34 cellular contexts compared by ENCODE assay signal in genomic region chr4:111215755-111216154, GRCh38.
"Had no signal": no experiment of that assay in that cellular context is flagged by ENCODE, and none has a peak within 500 bp of the region (broad histone marks: within the 10 kb centered on the region; RNA-seq: fewer than 3 reads in every experiment).

No MANE protein-coding gene starts in this region.

- H3K27me3 ChIP-seq: adrenal gland, ascending aorta, body of pancreas, brain microvascular endothelial cell, breast epithelium, cardiac muscle cell had no signal

- H3K27ac ChIP-seq: adrenal gland, ascending aorta, body of pancreas, brain microvascular endothelial cell, breast epithelium, cardiac muscle cell had no signal

- ATAC-seq: activated naive CD4-positive, alpha-beta T cell treated with anti-CD3 and anti-CD28 coated beads, Interleukin-2, amount 50 U/mL, for 72 hours; activated naive CD8-positive, alpha-beta T cell treated with anti-CD3 and anti-CD28 coated beads, Interleukin-2, amount 50 U/mL, for 24 hours; activated T-cell treated with anti-CD3 and anti-CD28 coated beads, Interleukin-2, amount 50 U/mL, for 4 hours; activated T-cell treated with anti-CD3 and anti-CD28 coated beads, Interleukin-2, amount 50 U/mL, for 72 hours; activated T-helper 17 cell treated with anti-CD3 and anti-CD28 coated beads, Interleukin-2, amount 50 U/mL, for 72 hours; body of pancreas had no signal

- H3K4me3 ChIP-seq: adrenal gland, ascending aorta, body of pancreas, breast epithelium, cardiac muscle cell had no signal

- H3K9me3 ChIP-seq: adrenal gland, ascending aorta, body of pancreas, breast epithelium had no signal

- H3K36me3 ChIP-seq: adrenal gland, ascending aorta, brain microvascular endothelial cell, breast epithelium, cardiac muscle cell had no signal

- FAIRE-seq: astrocyte, bronchial epithelial cell had no signal

- DNase-seq: activated effector memory CD4-positive, alpha-beta T cell treated with anti-CD3 and anti-CD28 coated beads, Interleukin-2, amount 50 U/mL, for 16 hours; activated effector memory CD4-positive, alpha-beta T cell treated with Interleukin-2 at 50 U/mL for 16 hours; activated gamma-delta T cell; activated gamma-delta T cell treated with Interleukin-2 at 50 U/mL for 16 hours; activated naive CD4-positive, alpha-beta T cell; activated naive CD4-positive, alpha-beta T cell treated with anti-CD3 and anti-CD28 coated beads for 36 hours; activated naive CD4-positive, alpha-beta T cell treated with anti-CD3 and anti-CD28 coated beads, Interleukin-2, amount 10 ng/mL, durations not matched to agents 7 days and 5 days; activated naive CD4-positive, alpha-beta T cell treated with anti-CD3 and anti-CD28 coated beads, Interleukin-2, amount 50 U/mL, for 16 hours; activated naive CD4-positive, alpha-beta T cell treated with Interleukin-2 at 50 U/mL for 16 hours; activated naive CD8-positive, alpha-beta T cell treated with anti-CD3 and anti-CD28 coated beads for 36 hours; activated naive CD8-positive, alpha-beta T cell treated with anti-CD3 and anti-CD28 coated beads, Interleukin-2, amount 10 ng/mL, durations not matched to agents 7 days and 5 days; activated naive CD8-positive, alpha-beta T cell treated with anti-CD3 and anti-CD28 coated beads, Interleukin-2, amount 50 U/mL, for 24 hours; activated T-cell treated with anti-CD3 and anti-CD28 coated beads, Interleukin-2, amount 50 U/mL, for 1 hour; activated T-cell treated with anti-CD3 and anti-CD28 coated beads, Interleukin-2, amount 50 U/mL, for 24 hours; activated T-cell treated with anti-CD3 and anti-CD28 coated beads, Interleukin-2, amount 50 U/mL, for 4 hours; activated T-cell treated with anti-CD3 and anti-CD28 coated beads, Interleukin-2, amount 50 U/mL, for 48 hours; activated T-cell treated with anti-CD3 and anti-CD28 coated beads, Interleukin-2, amount 50 U/mL, for 72 hours; adrenal gland; amniotic stem cell; amygdala; anterior cingulate cortex; aorta; body of pancreas; brain microvascular endothelial cell; caudate nucleus; central memory CD4-positive, alpha-beta T cell; cerebellar nuclear complex had no signal

- H3K4me1 ChIP-seq: adrenal gland, ascending aorta, body of pancreas, breast epithelium had no signal
